8 cellular contexts compared by ENCODE assay signal in the genomic region with DNA sequence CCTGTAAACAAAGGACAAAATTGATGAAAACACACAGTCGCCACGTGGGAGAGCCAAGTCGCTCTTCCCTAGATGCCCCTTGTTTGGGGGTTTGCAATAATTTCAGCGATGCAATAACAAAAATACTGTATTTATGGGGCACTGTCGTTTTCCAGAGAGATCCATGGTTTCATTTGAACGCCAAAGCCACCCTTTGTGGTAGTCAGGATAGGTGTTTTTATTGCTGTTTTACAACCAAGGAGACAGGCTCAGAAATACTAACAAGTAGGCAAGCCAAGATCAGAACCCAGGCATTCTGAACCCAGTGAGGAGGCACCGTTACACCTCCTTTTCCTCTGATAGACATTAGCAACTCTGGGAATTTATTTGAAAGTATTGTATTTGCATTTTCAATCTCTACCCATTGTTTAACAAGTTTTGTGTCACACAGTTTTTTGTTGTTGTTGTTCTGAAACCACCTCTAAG. TPM values are rescaled to one million over a fixed set of nuclear protein-coding genes. Genes with fewer than 3 reads are reported as not detected.
DNase-seq lines count a peak whose midpoint lies in the region; ATAC-seq and TF ChIP-seq lines count a peak whose summit lies in the region.

No MANE protein-coding gene starts in this region.

- peaks cover 6% of the 10 kb centered on the region for H3K9me3 Mint-ChIP-seq in activated naive CD4-positive, alpha-beta T cell treated with anti-CD3 and anti-CD28 coated beads, Interleukin-2, amount 10 ng/mL, durations not matched to agents 7 days and 5 days

- no peak for TF ChIP-seq POLR2A in right lobe of liver (IDR thresholded peaks at IDR 0.05)
- no peak for TF ChIP-seq POLR2A in transverse colon (IDR thresholded peaks at IDR 0.05)

- 7% methylated on average over 7 of the region's 7 CpGs for WGBS in right lobe of liver (ENCODE audit: insufficient coverage, low coverage, low lambda C conversion rate, missing lambda C conversion rate)
- WGBS in transverse colon (ENCODE audit: low coverage in 1 of 2), 2 donors, result 0 to 5% methylated on average over 2 to 7 of the region's 7 CpGs

- in situ Hi-C loops in transverse colon (cut with MboI; ENCODE audit: low pct_ligation_motif_present in 1 of 4, low pct_unique_long_range_greater_than_20kb in 1 of 4, low sequenced_read_pairs in 3 of 4), result no loop called here

- H3K27ac ChIP-seq in ascending aorta, result peak overlapping the region; percentile 86 to 97
- H3K27ac ChIP-seq in right lobe of liver, result peak overlapping the region; percentile 16 to 96 (median 38)
- H3K27ac ChIP-seq in transverse colon, result peak overlapping the region; percentile 94 to 99 (median 98)

- intact Hi-C loops in ascending aorta (cut with DNase I), result loop anchor here (1.0 to 5.0 kb wide), 4 partner anchors 126 to 749 kb away; partner anchors contain the start of genes DDX24, GON7, IFI27L1 and ITPK1
- intact Hi-C loops in right lobe of liver (cut with DNase I), result no loop called here
- intact Hi-C loops in transverse colon (cut with DNase I; ENCODE audit: low total_unique reads), result no loop called here

- TF ChIP-seq CTCF in ascending aorta (IDR thresholded peaks at IDR 0.05), result no peak
- TF ChIP-seq CTCF in right lobe of liver (IDR thresholded peaks at IDR 0.05), result no peak
- TF ChIP-seq CTCF in transverse colon (IDR thresholded peaks at IDR 0.05), result no peak

- H3K27ac Mint-ChIP-seq in activated naive CD4-positive, alpha-beta T cell treated with anti-CD3 and anti-CD28 coated beads, Interleukin-2, amount 10 ng/mL, durations not matched to agents 7 days and 5 days, result peak overlapping the region; percentile 92

- ATAC-seq in right lobe of liver, result no peak
- no peak for ATAC-seq in HG03280 (IDR thresholded peaks at IDR 0.05; ENCODE audit: unreplicated experiment)

- no peak for TF ChIP-seq EP300 in transverse colon (IDR thresholded peaks at IDR 0.05; ENCODE audit: low read depth)

- CTCF ChIA-PET in activated naive CD4-positive, alpha-beta T cell treated with anti-CD3 and anti-CD28 coated beads, Interleukin-2, amount 10 ng/mL, durations not matched to agents 7 days and 5 days (lab: Charles Lee), result no interaction called here

- peaks cover 51% of the 10 kb centered on the region for H3K4me1 Mint-ChIP-seq in activated naive CD4-positive, alpha-beta T cell treated with anti-CD3 and anti-CD28 coated beads, Interleukin-2, amount 10 ng/mL, durations not matched to agents 7 days and 5 days

- H3K4me3 ChIP-seq in ascending aorta (peak overlapping the region; percentile 85 to 91), right lobe of liver (peak overlapping the region; percentile 83 to 88 (median 88)), transverse colon (peak overlapping the region; percentile 51 to 96 (median 76))

- H3K36me3 Mint-ChIP-seq in activated naive CD4-positive, alpha-beta T cell treated with anti-CD3 and anti-CD28 coated beads, Interleukin-2, amount 10 ng/mL, durations not matched to agents 7 days and 5 days, result no peaks in the 10 kb centered on the region

- H3K9me3 ChIP-seq in ascending aorta (no peaks in the 10 kb centered on the region), right lobe of liver (no peaks in the 10 kb centered on the region), transverse colon (no peaks in the 10 kb centered on the region)

- H3K4me3 Mint-ChIP-seq in activated naive CD4-positive, alpha-beta T cell treated with anti-CD3 and anti-CD28 coated beads, Interleukin-2, amount 10 ng/mL, durations not matched to agents 7 days and 5 days, result peak overlapping the region; percentile 94

- H3K4me1 ChIP-seq in ascending aorta (peaks cover 0 to 25% of the 10 kb centered on the region in 2 donors), right lobe of liver (peaks cover 0 to 35% (median 6%) of the 10 kb centered on the region in 4 donors), transverse colon (peaks cover 16 to 43% (median 33%) of the 10 kb centered on the region in 4 donors)

- no peaks in the 10 kb centered on the region for H3K36me3 ChIP-seq in ascending aorta
- H3K36me3 ChIP-seq in right lobe of liver, result no peaks in the 10 kb centered on the region
- no peaks in the 10 kb centered on the region for H3K36me3 ChIP-seq in transverse colon

- peaks cover 3% of the 10 kb centered on the region for H3K27me3 Mint-ChIP-seq in activated naive CD4-positive, alpha-beta T cell treated with anti-CD3 and anti-CD28 coated beads, Interleukin-2, amount 10 ng/mL, durations not matched to agents 7 days and 5 days

- H3K27me3 ChIP-seq in ascending aorta (no peaks in the 10 kb centered on the region), right lobe of liver (no peaks in the 10 kb centered on the region), transverse colon (no peaks in the 10 kb centered on the region)

- DNase-seq in activated naive CD4-positive, alpha-beta T cell treated with anti-CD3 and anti-CD28 coated beads, Interleukin-2, amount 10 ng/mL, durations not matched to agents 7 days and 5 days, result no peak
- no peak for DNase-seq in activated naive CD4-positive, alpha-beta T cell treated with Interleukin-2 at 50 U/mL for 16 hours
- DNase-seq in ascending aorta (ENCODE audit: low spot score in 2 of 2) (no peak), right lobe of liver (no peak), transverse colon (no peak), germinal center (ENCODE audit: low spot score) (no peak), NCI-H510A (lab: John Stamatoyannopoulos, UW) (no peak)

RNA-seq across cellular contexts. Expression of gene BTBD7, which starts 0.8 kb away (rescaled TPM):
- total RNA-seq in ascending aorta, result 17.2 TPM
- 10 to 100 TPM in 4 of 6 experiments, 1 to 10 TPM in 2; 8.1 to 14.3 (median 11.0) TPM for total RNA-seq in right lobe of liver
- 10 to 100 TPM; 37.4 to 53.1 (median 44.8) TPM for total RNA-seq in transverse colon

RNA-seq across cellular contexts. Expression of gene COX8C, which starts 13.3 kb away (rescaled TPM):
- total RNA-seq in ascending aorta (not detected), right lobe of liver (not detected), transverse colon (not detected)

Comparison
In these comparisons a context has a peak if more than half of its experiments do, and no peak if none do; other contexts are left out.
1. H3K27ac ChIP-seq: peak in every context shown above with its lines; median percentile 98 in transverse colon; 92 in ascending aorta; 38 in right lobe of liver.